10 cellular contexts compared by ENCODE assay signal in the genomic region with DNA sequence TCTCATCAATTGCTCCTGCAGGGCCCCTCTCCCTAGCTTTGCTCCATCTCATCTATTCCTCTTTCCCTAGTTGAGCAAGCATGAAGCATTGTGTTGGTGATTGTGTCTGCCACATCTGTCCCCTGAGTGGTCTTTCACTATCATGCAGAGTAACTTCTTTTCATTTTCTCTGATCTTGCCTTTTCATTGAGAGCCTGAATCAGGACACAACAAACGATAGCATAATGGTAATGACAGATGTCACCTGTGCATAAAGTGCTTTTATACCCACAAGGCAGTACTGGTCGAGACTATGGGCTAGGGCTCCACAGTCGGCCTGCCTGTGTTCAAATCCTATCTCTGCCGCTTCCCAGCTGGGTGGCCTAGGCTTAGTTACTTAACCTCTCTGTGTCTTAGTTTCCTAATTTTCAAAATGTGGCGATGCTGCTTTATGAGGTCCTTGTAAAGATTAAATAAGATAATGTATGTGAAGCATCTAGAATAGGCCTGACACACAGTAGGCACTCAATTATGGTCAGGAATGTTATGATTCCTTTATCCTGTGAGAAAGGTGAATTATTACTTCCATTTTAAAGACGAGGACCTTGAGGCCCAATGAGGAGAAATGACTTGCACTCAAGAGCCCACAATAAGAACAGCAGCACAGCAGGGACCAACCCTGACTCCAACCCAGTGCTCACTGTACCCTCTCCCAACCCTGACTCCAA.
DNase-seq lines count a peak whose midpoint lies in the region; ATAC-seq lines count a peak whose summit lies in the region.
"Had no signal": no experiment of that assay in that cellular context is flagged by ENCODE, and none has a peak within 500 bp of the region (broad histone marks: within the 10 kb centered on the region; RNA-seq: fewer than 3 reads in every experiment).

No MANE protein-coding gene starts in this region.

- H3K4me3 Mint-ChIP-seq in stimulated activated memory B cell treated with anti-CD40 and anti-IgM and Interleukin-4, amounts not matched to agents 10 μg/mL and 1 μg/mL and 100 μg/mL, for 72 hours = no peak overlapping the region

- DNase-seq in stimulated activated CD4-positive, alpha-beta T cell treated with anti-CD3 and anti-CD28 coated beads, Interleukin-1b, Interleukin-23, amount 100 ng/mL, for 48 hours = peak; percentile 10
- no peak for DNase-seq in stimulated activated CD4-positive, alpha-beta T cell treated with anti-CD3 and anti-CD28 coated beads, Interleukin-4, amount 100 ng/mL, for 24 hours
- DNase-seq in NCI-H69 (lab: John Stamatoyannopoulos, UW) (peak; percentile 12), ecto neural progenitor cell (ENCODE audit: low spot score) (peak; percentile 37), left lobe of liver (ENCODE audit: low spot score) (no peak)
- DNase-seq: NCI-H146, substantia nigra had no signal

- no peaks in the 10 kb centered on the region for H3K4me1 Mint-ChIP-seq in stimulated activated memory B cell treated with anti-CD40 and anti-IgM and Interleukin-4, amounts not matched to agents 10 μg/mL and 1 μg/mL and 100 μg/mL, for 72 hours

- no peak overlapping the region for H3K27ac Mint-ChIP-seq in stimulated activated memory B cell treated with anti-CD40 and anti-IgM and Interleukin-4, amounts not matched to agents 10 μg/mL and 1 μg/mL and 100 μg/mL, for 72 hours

- ATAC-seq in stimulated activated memory B cell treated with anti-CD40 and anti-IgM and Interleukin-4, amounts not matched to agents 10 μg/mL and 1 μg/mL and 100 μg/mL, for 72 hours = peak; percentile 16
- ATAC-seq in HG03442 (IDR thresholded peaks at IDR 0.05; ENCODE audit: unreplicated experiment) = no peak
- no peak for ATAC-seq in GM18511 (IDR thresholded peaks at IDR 0.05; ENCODE audit: unreplicated experiment)
- ATAC-seq in left lobe of liver = no peak

- H3K9me3 Mint-ChIP-seq in stimulated activated memory B cell treated with anti-CD40 and anti-IgM and Interleukin-4, amounts not matched to agents 10 μg/mL and 1 μg/mL and 100 μg/mL, for 72 hours = peaks cover 18% of the 10 kb centered on the region

- peaks cover 46% of the 10 kb centered on the region for H3K27me3 Mint-ChIP-seq in stimulated activated memory B cell treated with anti-CD40 and anti-IgM and Interleukin-4, amounts not matched to agents 10 μg/mL and 1 μg/mL and 100 μg/mL, for 72 hours

- H3K36me3 Mint-ChIP-seq in stimulated activated memory B cell treated with anti-CD40 and anti-IgM and Interleukin-4, amounts not matched to agents 10 μg/mL and 1 μg/mL and 100 μg/mL, for 72 hours = peaks cover 5% of the 10 kb centered on the region

Comparison
In these comparisons a context has a peak if more than half of its experiments do, and no peak if none do; other contexts are left out.
1. DNase-seq: peak in stimulated activated CD4-positive, alpha-beta T cell treated with anti-CD3 and anti-CD28 coated beads, Interleukin-1b, Interleukin-23, amount 100 ng/mL, for 48 hours (single experiment), NCI-H69 (single experiment) and ecto neural progenitor cell (single experiment); none in stimulated activated CD4-positive, alpha-beta T cell treated with anti-CD3 and anti-CD28 coated beads, Interleukin-4, amount 100 ng/mL, for 24 hours (single experiment) and left lobe of liver (single experiment).